Comparison of ENCODE assay signal across 8 cellular contexts in genomic region chr2:74849228-74849892, GRCh38. TPM values are rescaled to one million over a fixed set of nuclear protein-coding genes. Genes with fewer than 3 reads are reported as not detected.
DNase-seq lines count a peak whose midpoint lies in the region; ATAC-seq and TF ChIP-seq lines count a peak whose summit lies in the region.

No MANE protein-coding gene starts in this region.

- peaks cover 13% of the 10 kb centered on the region for H3K79me1 ChIP-seq in neuronal stem cell (ENCODE audit: low read depth, low read length)

- H4K8ac ChIP-seq in neuronal stem cell (ENCODE audit: low read depth, low read length): no peak overlapping the region

- no peaks in the 10 kb centered on the region for H3K27me3 Mint-ChIP-seq in endodermal cell (ENCODE audit: insufficient read depth)

- no peak overlapping the region for H3K23ac ChIP-seq in neuronal stem cell (ENCODE audit: low read depth, low read length, poor library complexity)

- H3K4me1 ChIP-seq in endodermal cell (ENCODE audit: control insufficient read depth, insufficient read depth, low read length) (peaks cover 11% of the 10 kb centered on the region), neuronal stem cell (ENCODE audit: control insufficient read depth in 2 of 2, insufficient read depth in 1 of 2, low read depth in 1 of 2, low read length in 2 of 2) (peaks cover 11 to 12% of the 10 kb centered on the region in 2 donors)

- ATAC-seq in HG03196 (IDR thresholded peaks at IDR 0.05; ENCODE audit: unreplicated experiment): peak; percentile 71

- H2AFZ ChIP-seq in neuronal stem cell (ENCODE audit: low read length): no peak overlapping the region

- no peak overlapping the region for H3K14ac ChIP-seq in neuronal stem cell (ENCODE audit: low read length)

- TF ChIP-seq CTCF in endodermal cell (conservative IDR thresholded peaks at IDR 0.05): no peak
- TF ChIP-seq CTCF in GM10266 (IDR thresholded peaks at IDR 0.05; ENCODE audit: control insufficient read depth, insufficient read depth, low read depth, missing control alignments): no peak

- H3K18ac ChIP-seq in neuronal stem cell (ENCODE audit: low read length): no peak overlapping the region

- no peak overlapping the region for H2AK5ac ChIP-seq in neuronal stem cell (ENCODE audit: low read depth, low read length)

- no peak overlapping the region for H2BK15ac ChIP-seq in neuronal stem cell (ENCODE audit: low read length)

- peaks cover 34% of the 10 kb centered on the region for H3K4me1 Mint-ChIP-seq in endodermal cell

- H3K9me3 Mint-ChIP-seq in endodermal cell: no peaks in the 10 kb centered on the region

- peaks cover under 1% of the 10 kb centered on the region for H3K36me3 ChIP-seq in endodermal cell (ENCODE audit: control insufficient read depth, insufficient read depth, low read length)
- peaks cover 3 to 6% of the 10 kb centered on the region in 2 donors for H3K36me3 ChIP-seq in neuronal stem cell (replicated peaks in 1 of 2; ENCODE audit: control insufficient read depth in 2 of 2, insufficient read depth in 2 of 2, low read length in 2 of 2)

- H3K9ac ChIP-seq in endodermal cell (ENCODE audit: extremely low read depth, low read length, poor library complexity, severe bottlenecking) (no peak overlapping the region), neuronal stem cell (ENCODE audit: low read depth, low read length, poor library complexity) (no peak overlapping the region)

- H3K27ac ChIP-seq in endodermal cell (ENCODE audit: low read depth, low read length) (no peak overlapping the region), neuronal stem cell (replicated peaks; ENCODE audit: low read length) (peak overlapping the region; percentile 10)

- H2BK120ac ChIP-seq in neuronal stem cell (ENCODE audit: low read depth, low read length): no peak overlapping the region

- peak overlapping the region; percentile 4 for H3K4me3 Mint-ChIP-seq in endodermal cell

- no peak overlapping the region for H2BK5ac ChIP-seq in neuronal stem cell (ENCODE audit: low read length)

- no peak overlapping the region for H3K4ac ChIP-seq in neuronal stem cell (ENCODE audit: low read length)

- 72 to 83% methylated on average over 3 to 8 of the region's 8 CpGs for WGBS in endodermal cell (ENCODE audit: insufficient coverage in 1 of 2, insufficient read length in 1 of 2), 2 experiments
- no CpG with 5 or more reads among the region's 8 CpGs for WGBS in neuronal stem cell (ENCODE audit: extremely low coverage in 2 of 2, insufficient read length in 2 of 2, insufficient replicate concordance in 1 of 2), 2 donors

- H3K9me3 ChIP-seq in endodermal cell (ENCODE audit: control insufficient read depth, low read length): no peaks in the 10 kb centered on the region
- no peaks in the 10 kb centered on the region for H3K9me3 ChIP-seq in neuronal stem cell (replicated peaks in 1 of 2; ENCODE audit: control insufficient read depth in 2 of 2, insufficient read depth in 1 of 2, low read depth in 1 of 2, low read length in 2 of 2)

- H2BK12ac ChIP-seq in neuronal stem cell (ENCODE audit: low read length): no peak overlapping the region

- no peak overlapping the region for H3K4me3 ChIP-seq in endodermal cell (ENCODE audit: low read length)
- no peak overlapping the region for H3K4me3 ChIP-seq in neuronal stem cell (ENCODE audit: low read length in 2 of 2)

- H3K27me3 ChIP-seq in endodermal cell (ENCODE audit: control insufficient read depth, insufficient read depth, low read length, poor library complexity, severe bottlenecking): no peaks in the 10 kb centered on the region
- H3K27me3 ChIP-seq in neuronal stem cell (ENCODE audit: control insufficient read depth in 3 of 3, insufficient read depth in 3 of 3, low read depth in 1 of 3, low read length in 3 of 3): no peaks in the 10 kb centered on the region

- peak overlapping the region; percentile 19 for H3K4me2 ChIP-seq in neuronal stem cell (ENCODE audit: insufficient read depth, low read length, poor library complexity, severe bottlenecking)

- no peak overlapping the region for H4K91ac ChIP-seq in neuronal stem cell (ENCODE audit: low read depth, low read length, poor library complexity)

- H3K27ac Mint-ChIP-seq in endodermal cell: peak overlapping the region; percentile 32

- DNase-seq in AML-193 (lab: John Stamatoyannopoulos, UW): peak; percentile 89 to 96
- DNase-seq in GM19240 (ENCODE audit: insufficient read length, low spot score): peak; percentile 35
- peak in 4 of 5 donors; percentile 23 to 72 (median 36) for DNase-seq in T-helper 1 cell
- peak; percentile 57 for DNase-seq in endodermal cell
- no peak for DNase-seq in neuronal stem cell (ENCODE audit: low spot score)
- DNase-seq in GM10266 (ENCODE audit: extremely low spot score): no peak
- DNase-seq in DMS53 treated with DMSO at 0.1 percent for 48 hours (lab: John Stamatoyannopoulos, UW; ENCODE audit: unreplicated experiment): no peak

- H3K36me3 Mint-ChIP-seq in endodermal cell (ENCODE audit: low read depth): peaks cover 9% of the 10 kb centered on the region

RNA-seq across cellular contexts. Expression of gene HK2, which starts 15.4 kb away (rescaled TPM):
- total RNA-seq in endodermal cell: 10 to 100 TPM; 21.5 to 31.5 TPM
- polyA plus RNA-seq in endodermal cell (2013, experiment 1 of 2): 40.0 TPM
- polyA plus RNA-seq in endodermal cell (2013, experiment 2 of 2): 31.2 TPM
- polyA plus RNA-seq in neuronal stem cell (2013, experiment 1 of 2): 8.2 TPM
- polyA plus RNA-seq in neuronal stem cell (2013, experiment 2 of 2): 8.4 TPM

Comparison
In these comparisons a context has a peak if more than half of its experiments do, and no peak if none do; other contexts are left out.
1. DNase-seq: peak in AML-193 (2 of 2), GM19240 (single experiment), T-helper 1 cell (4 of 5) and endodermal cell (single experiment); none in neuronal stem cell (single experiment), GM10266 (single experiment) and DMS53 treated with DMSO at 0.1 percent for 48 hours (single experiment).